13 cellular contexts compared by ENCODE assay signal in the genomic region with DNA sequence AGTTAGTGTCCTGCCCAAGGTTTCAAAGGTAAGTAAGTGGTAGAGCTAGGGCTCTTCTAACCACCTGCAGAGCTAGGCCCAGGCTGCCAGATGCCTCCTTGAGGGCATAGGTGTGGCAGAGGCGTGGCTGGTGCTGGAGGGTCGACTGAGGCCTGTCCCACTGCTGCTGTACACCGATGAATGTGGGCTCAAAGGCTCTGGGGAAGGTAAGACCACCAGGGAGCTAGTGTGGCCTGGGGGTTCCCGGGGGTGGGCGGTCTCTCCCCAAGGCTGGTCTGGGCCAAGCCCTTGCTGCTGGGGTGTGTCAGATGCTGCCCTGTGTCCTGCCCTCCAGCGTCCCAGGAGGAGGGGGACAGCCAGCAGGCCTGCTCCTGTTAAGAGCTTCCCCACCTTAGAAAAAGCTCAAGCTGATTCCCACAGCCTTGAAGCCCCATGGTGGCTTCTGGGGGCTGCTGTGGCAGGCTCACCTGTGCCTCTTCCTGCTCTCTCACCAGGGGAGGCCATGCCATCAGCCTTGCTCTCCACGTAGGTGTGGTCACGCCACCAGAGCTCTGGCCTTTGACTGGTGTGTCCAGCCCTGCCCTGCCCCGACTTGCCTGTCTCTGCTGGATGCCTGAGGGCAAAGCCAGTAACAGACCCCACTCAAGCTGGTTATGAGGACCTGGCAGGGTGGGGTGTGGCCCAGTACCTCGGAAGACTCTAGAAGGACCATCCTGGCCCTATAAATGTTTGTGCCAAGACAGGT. TPM values are rescaled to one million over a fixed set of nuclear protein-coding genes. Genes with fewer than 3 reads are reported as not detected.
A peak's percentile ranks its signal among the peaks of the same experiment; 100 is the strongest.
DNase-seq lines count a peak whose midpoint lies in the region; ATAC-seq and TF ChIP-seq lines count a peak whose summit lies in the region.
"Had no signal": no experiment of that assay in that cellular context is flagged by ENCODE, and none has a peak within 500 bp of the region (broad histone marks: within the 10 kb centered on the region; RNA-seq: fewer than 3 reads in every experiment).

No MANE protein-coding gene starts in this region.

- peaks cover 16% of the 10 kb centered on the region for H3K36me3 ChIP-seq in effector memory CD4-positive, alpha-beta T cell (ENCODE audit: control insufficient read depth, insufficient read depth, low read length)
- H3K36me3 ChIP-seq: uterus had no signal

- H3K27ac ChIP-seq in effector memory CD4-positive, alpha-beta T cell (ENCODE audit: insufficient read depth, low read length, poor library complexity, severe bottlenecking): peak overlapping the region; percentile 78

- no peak for DNase-seq in CD14-positive monocyte (ENCODE audit: low spot score)
- no peak for DNase-seq in effector memory CD4-positive, alpha-beta T cell
- DNase-seq in nephron progenitor cell: no peak
- no peak for DNase-seq in NCI-H446 treated with DMSO at 0.1 percent for 48 hours (lab: John Stamatoyannopoulos, UW)
- no peak for DNase-seq in Ammon's horn (ENCODE audit: low spot score)
- DNase-seq in DMS79 (lab: John Stamatoyannopoulos, UW): no peak
- DNase-seq: DMS153; NCI-H510A; stimulated activated CD4-positive, alpha-beta T cell treated with anti-CD3 and anti-CD28 coated beads, Interleukin-1b, Interleukin-23, amount 100 ng/mL, for 48 hours; T-helper 1 cell; uterus had no signal

- no peak overlapping the region for H3K4me3 ChIP-seq in effector memory CD4-positive, alpha-beta T cell (ENCODE audit: insufficient read depth, low read depth, low read length, poor library complexity, severe bottlenecking)
- H3K4me3 ChIP-seq: uterus had no signal

- no peaks in the 10 kb centered on the region for H3K27me3 ChIP-seq in effector memory CD4-positive, alpha-beta T cell (replicated peaks; ENCODE audit: control insufficient read depth, insufficient read depth, low read length, poor library complexity, severe bottlenecking)
- H3K27me3 ChIP-seq: uterus had no signal

- no peaks in the 10 kb centered on the region for H3K9me3 ChIP-seq in effector memory CD4-positive, alpha-beta T cell (ENCODE audit: control insufficient read depth, low read length)
- H3K9me3 ChIP-seq: uterus had no signal

- H3K36me3 Mint-ChIP-seq in CD14-positive monocyte (peaks cover 46 to 65% of the 10 kb centered on the region in 2 donors), IgD-negative memory B cell (peaks cover 2% of the 10 kb centered on the region), nephron progenitor cell (ENCODE audit: low read depth) (peaks cover 28% of the 10 kb centered on the region)

- H3K4me3 Mint-ChIP-seq in CD14-positive monocyte (peak overlapping the region in 1 of 2 donors; percentile 51), IgD-negative memory B cell (peak overlapping the region in 2 of 4 donors; percentile 67), nephron progenitor cell (no peak overlapping the region)

- TF ChIP-seq CTCF in CD14-positive monocyte (IDR thresholded peaks at IDR 0.05): no peak
- no peak for TF ChIP-seq CTCF in nephron progenitor cell (IDR thresholded peaks at IDR 0.05)

- H3K27ac Mint-ChIP-seq in CD14-positive monocyte (peak overlapping the region; percentile 87 to 96 (median 94)), IgD-negative memory B cell (peak overlapping the region; percentile 67 to 94 (median 92)), nephron progenitor cell (peak overlapping the region; percentile 93)

- H3K4me1 ChIP-seq in effector memory CD4-positive, alpha-beta T cell (ENCODE audit: control insufficient read depth, insufficient read depth, low read length, poor library complexity, severe bottlenecking): peaks cover 79% of the 10 kb centered on the region

- no peak for ATAC-seq in HG02623 (IDR thresholded peaks at IDR 0.05; ENCODE audit: unreplicated experiment)

- H3K4me1 Mint-ChIP-seq in CD14-positive monocyte (peaks cover 93% of the 10 kb centered on the region), IgD-negative memory B cell (peaks cover 39 to 62% (median 57%) of the 10 kb centered on the region in 3 donors), nephron progenitor cell (peaks cover 42% of the 10 kb centered on the region)

- H3K9me3 Mint-ChIP-seq in CD14-positive monocyte (no peaks in the 10 kb centered on the region), IgD-negative memory B cell (no peaks in the 10 kb centered on the region), nephron progenitor cell (no peaks in the 10 kb centered on the region)

- H3K27me3 Mint-ChIP-seq in CD14-positive monocyte (ENCODE audit: low read depth in 3 of 3): peaks cover 0 to 5% (median 0%) of the 10 kb centered on the region in 3 donors
- no peaks in the 10 kb centered on the region for H3K27me3 Mint-ChIP-seq in IgD-negative memory B cell
- H3K27me3 Mint-ChIP-seq in nephron progenitor cell (ENCODE audit: low read depth, poor library complexity): no peaks in the 10 kb centered on the region

- intact Hi-C loops in CD14-positive monocyte (cut with micrococcal nuclease): no loop called here

RNA-seq across cellular contexts. Expression of a gene that starts 36.8 kb away (rescaled TPM):
- polyA plus RNA-seq in CD14-positive monocyte (10 to 100 TPM; 15.2 to 33.5 TPM), IgD-negative memory B cell (10.3 TPM)
